ENCODE assay signal across 8 cellular contexts in the genomic region with DNA sequence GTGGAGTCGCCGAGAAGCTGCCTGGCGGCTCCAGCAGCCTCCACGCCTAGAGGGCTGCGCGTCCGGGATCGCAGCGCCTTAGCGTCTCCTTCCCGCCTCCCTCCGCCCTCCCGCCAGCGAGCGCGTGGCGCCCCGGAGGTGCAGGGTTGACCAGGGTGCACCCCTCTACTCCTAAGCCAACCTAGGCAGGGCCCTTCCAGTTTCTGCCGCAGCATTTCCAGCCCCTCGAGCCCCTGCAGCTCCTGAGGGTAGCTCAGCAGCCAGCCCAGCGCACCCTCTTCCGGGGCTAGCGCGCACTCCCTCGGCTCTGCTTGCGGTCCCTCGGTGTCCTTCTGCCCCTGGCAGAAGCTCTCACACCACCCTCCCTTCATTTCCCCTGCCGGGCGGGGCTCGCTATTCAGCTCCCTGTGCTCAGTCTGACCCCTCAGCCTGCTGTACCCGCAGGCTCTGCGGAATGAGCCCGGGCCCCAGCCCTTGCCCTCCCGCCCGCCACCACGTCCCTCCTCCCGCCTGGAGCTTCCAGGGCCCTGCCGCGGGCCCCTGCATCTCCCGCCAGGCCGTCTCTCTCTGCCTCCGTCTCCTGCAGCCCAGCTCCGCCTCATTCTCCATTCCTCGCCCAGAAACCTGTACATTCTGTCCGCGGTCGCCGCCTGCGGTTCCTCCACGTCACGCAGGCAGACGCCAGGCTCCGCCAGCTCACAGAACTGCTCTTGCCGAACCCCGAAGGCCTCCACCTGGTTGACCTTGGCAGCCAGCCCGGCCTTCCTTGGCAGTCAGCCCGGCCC.
DNase-seq lines count a peak whose midpoint lies in the region; ATAC-seq and TF ChIP-seq lines count a peak whose summit lies in the region.

No MANE protein-coding gene starts in this region.

- no peak for TF ChIP-seq POLR2A in sigmoid colon (IDR thresholded peaks at IDR 0.05)

- H3K4me1 Mint-ChIP-seq in T-cell, result peaks cover 13 to 16% (median 15%) of the 10 kb centered on the region in 3 donors
- H3K4me1 Mint-ChIP-seq in central memory CD8-positive, alpha-beta T cell, result peaks cover 19% of the 10 kb centered on the region

- intact Hi-C loops in sigmoid colon (cut with DNase I), result loop anchor here (10.0 kb wide), 1 partner anchor 308 kb away; a partner anchor contains a TSS

- no peaks in the 10 kb centered on the region for H3K9me3 ChIP-seq in sigmoid colon

- no peaks in the 10 kb centered on the region for H3K36me3 Mint-ChIP-seq in T-cell
- peaks cover 1% of the 10 kb centered on the region for H3K36me3 Mint-ChIP-seq in central memory CD8-positive, alpha-beta T cell (ENCODE audit: insufficient read depth)

- H3K27ac ChIP-seq in sigmoid colon, result peak overlapping the region; percentile 66 to 84 (median 82)

- peaks cover 48 to 55% of the 10 kb centered on the region in 2 donors for H3K27me3 Mint-ChIP-seq in T-cell
- peaks cover 83% of the 10 kb centered on the region for H3K27me3 Mint-ChIP-seq in central memory CD8-positive, alpha-beta T cell

- ATAC-seq in T-cell (replicated peaks in 1 of 4) (peak; percentile 55 to 81 (median 68)), GM21367 (IDR thresholded peaks at IDR 0.05; ENCODE audit: unreplicated experiment) (no peak)
- ATAC-seq in central memory CD8-positive, alpha-beta T cell (replicated peaks; ENCODE audit: extremely low read depth, poor library complexity, severe bottlenecking), result peak; percentile 32

- CTCF ChIA-PET in T-cell (lab: Charles Lee) (interaction anchor here in 1 of 2 donors (0.9 kb wide), 1 partner anchor 102 kb away, joined by 5 read pairs; a partner anchor contains a TSS), GM10248 (lab: Yijun Ruan, JAX) (no interaction called here)

- peak overlapping the region; percentile 73 to 81 (median 74) for H3K4me3 Mint-ChIP-seq in T-cell
- peak overlapping the region; percentile 76 for H3K4me3 Mint-ChIP-seq in central memory CD8-positive, alpha-beta T cell

- no peaks in the 10 kb centered on the region for H3K27me3 ChIP-seq in sigmoid colon

- TF ChIP-seq CTCF in sigmoid colon (IDR thresholded peaks at IDR 0.05) (peak in 3 of 4 experiments; percentile 4 to 29 (median 12)), GM10248 (IDR thresholded peaks at IDR 0.05; ENCODE audit: control extremely low read depth, extremely low read depth, low read depth, missing control alignments) (no peak)

- peak overlapping the region; percentile 40 to 60 (median 56) for H3K4me3 ChIP-seq in sigmoid colon

- POLR2A ChIA-PET in T-cell (lab: Charles Lee) (no interaction called here), GM10248 (lab: Yijun Ruan, JAX) (no interaction called here)

- DNase-seq in D341Med (ENCODE audit: low spot score) (peak; percentile 78), Kasumi-1 (lab: John Stamatoyannopoulos, UW) (peak; percentile 29), T-cell (peak in 16 of 34 experiments; percentile 1 to 29 (median 6)), iPS-NIHi7 (ENCODE audit: extremely low spot score) (peak; percentile 78), sigmoid colon (peak; percentile 88), GM10248 (ENCODE audit: extremely low spot score) (no peak)
- DNase-seq in central memory CD8-positive, alpha-beta T cell (ENCODE audit: low spot score in 2 of 2), result no peak

- WGBS in sigmoid colon, 2 donors, result 1% methylated on average over 57 of the region's 57 CpGs

- H3K9me3 Mint-ChIP-seq in T-cell, result no peaks in the 10 kb centered on the region
- no peaks in the 10 kb centered on the region for H3K9me3 Mint-ChIP-seq in central memory CD8-positive, alpha-beta T cell

- no peaks in the 10 kb centered on the region for H3K36me3 ChIP-seq in sigmoid colon

- H3K4me1 ChIP-seq in sigmoid colon, result peaks cover 0 to 18% (median 12%) of the 10 kb centered on the region in 4 donors

- peak in 1 of 4 donors; percentile 17 for TF ChIP-seq EP300 in sigmoid colon (IDR thresholded peaks at IDR 0.05)

- no peak overlapping the region for H3K27ac Mint-ChIP-seq in T-cell
- no peak overlapping the region for H3K27ac Mint-ChIP-seq in central memory CD8-positive, alpha-beta T cell (ENCODE audit: low read depth)

Comparison
In these comparisons a context has a peak if more than half of its experiments do, and no peak if none do; other contexts are left out.
1. DNase-seq: peak in D341Med (single experiment), Kasumi-1 (2 of 2), iPS-NIHi7 (single experiment) and sigmoid colon (single experiment); none in central memory CD8-positive, alpha-beta T cell (0 of 2) and GM10248 (single experiment).